Comparison of ENCODE assay signal across 10 cellular contexts in the genomic region with DNA sequence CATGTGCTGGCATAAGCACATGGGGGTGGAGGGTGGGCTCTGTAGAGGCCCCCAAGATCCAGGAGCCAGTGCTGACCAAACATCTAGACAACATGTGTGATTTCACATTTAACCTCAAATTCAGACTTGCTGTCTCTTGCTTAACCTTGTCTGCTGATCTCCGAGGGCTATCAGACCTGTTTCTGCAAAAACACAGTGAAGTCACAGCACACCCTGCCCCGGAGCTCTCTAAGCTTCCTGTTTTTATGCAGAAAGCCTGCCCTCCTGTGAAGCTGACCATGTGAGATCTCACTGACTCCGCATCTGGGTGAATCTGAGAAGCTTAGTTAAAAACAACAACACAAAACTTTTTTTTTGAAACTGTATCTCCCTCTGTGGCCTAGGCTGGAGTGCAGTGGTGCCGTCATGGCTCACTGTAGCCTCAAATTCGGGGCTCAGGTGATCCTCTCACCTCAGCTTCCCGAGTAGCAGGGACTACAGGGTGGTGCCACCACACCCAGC. TPM values are rescaled to one million over a fixed set of nuclear protein-coding genes. Genes with fewer than 3 reads are reported as not detected.
DNase-seq lines count a peak whose midpoint lies in the region; ATAC-seq and TF ChIP-seq lines count a peak whose summit lies in the region.
"Had no signal": no experiment of that assay in that cellular context is flagged by ENCODE, and none has a peak within 500 bp of the region (broad histone marks: within the 10 kb centered on the region; RNA-seq: fewer than 3 reads in every experiment).

No MANE protein-coding gene starts in this region.

- CTCF ChIA-PET in activated CD4-positive, alpha-beta memory T cell treated with anti-CD3 and anti-CD28 coated beads, Interleukin-2, amount 10 ng/mL, durations not matched to agents 7 days and 5 days (lab: Charles Lee), result interaction anchor here (0.6 to 2.2 kb wide), 10 partner anchors 9 to 333 kb away, joined by 3 to 8 read pairs (median 3); a partner anchor contains a TSS

- peak; percentile 83 for DNase-seq in KBM-7
- DNase-seq in activated CD4-positive, alpha-beta memory T cell treated with anti-CD3 and anti-CD28 coated beads, Interleukin-2, amount 10 ng/mL, durations not matched to agents 7 days and 5 days, result peak; percentile 65
- DNase-seq in foreskin fibroblast, result peak; percentile 24 to 56
- DNase-seq in sigmoid colon, result no peak
- DNase-seq in NCI-H2081 treated with DMSO at 0.1 percent for 48 hours (lab: John Stamatoyannopoulos, UW), result no peak
- DNase-seq in COR-L47 (lab: John Stamatoyannopoulos, UW), result no peak

- WGBS in sigmoid colon, 2 donors, result 24 to 44% methylated on average over 6 of the region's 6 CpGs

- no peak overlapping the region for H3K4me3 Mint-ChIP-seq in activated CD4-positive, alpha-beta memory T cell treated with anti-CD3 and anti-CD28 coated beads, Interleukin-2, amount 10 ng/mL, durations not matched to agents 7 days and 5 days

- H3K9me3 Mint-ChIP-seq in activated CD4-positive, alpha-beta memory T cell treated with anti-CD3 and anti-CD28 coated beads, Interleukin-2, amount 10 ng/mL, durations not matched to agents 7 days and 5 days, result no peaks in the 10 kb centered on the region

- no peaks in the 10 kb centered on the region for H3K36me3 ChIP-seq in sigmoid colon

- peaks cover 28% of the 10 kb centered on the region for H3K4me1 Mint-ChIP-seq in activated CD4-positive, alpha-beta memory T cell treated with anti-CD3 and anti-CD28 coated beads, Interleukin-2, amount 10 ng/mL, durations not matched to agents 7 days and 5 days

- no peaks in the 10 kb centered on the region for H3K4me1 ChIP-seq in sigmoid colon

- H3K27ac ChIP-seq in sigmoid colon, result peak overlapping the region; percentile 13 to 48 (median 31)
- H3K27ac ChIP-seq: VCaP had no signal

- no peaks in the 10 kb centered on the region for H3K27me3 ChIP-seq in sigmoid colon

- H3K36me3 Mint-ChIP-seq in activated CD4-positive, alpha-beta memory T cell treated with anti-CD3 and anti-CD28 coated beads, Interleukin-2, amount 10 ng/mL, durations not matched to agents 7 days and 5 days (ENCODE audit: low read depth), result no peaks in the 10 kb centered on the region

- no peaks in the 10 kb centered on the region for H3K27me3 Mint-ChIP-seq in activated CD4-positive, alpha-beta memory T cell treated with anti-CD3 and anti-CD28 coated beads, Interleukin-2, amount 10 ng/mL, durations not matched to agents 7 days and 5 days

- TF ChIP-seq EP300 in sigmoid colon (IDR thresholded peaks at IDR 0.05), result no peak

- ATAC-seq in GM21390 (IDR thresholded peaks at IDR 0.05; ENCODE audit: unreplicated experiment) (no peak), GM18858 (IDR thresholded peaks at IDR 0.05; ENCODE audit: unreplicated experiment) (no peak)

- intact Hi-C loops in sigmoid colon (cut with DNase I), result no loop called here

- H3K4me3 ChIP-seq in foreskin fibroblast (ENCODE audit: low read depth in 1 of 2, low read length in 2 of 2) (no peak overlapping the region), sigmoid colon (no peak overlapping the region)

- TF ChIP-seq POLR2A in sigmoid colon (IDR thresholded peaks at IDR 0.05), result no peak

- H3K9me3 ChIP-seq in sigmoid colon, result no peaks in the 10 kb centered on the region

- in situ Hi-C loops in KBM-7 (cut with MboI; ENCODE audit: low pct_unique_long_range_greater_than_20kb, low sequenced_read_pairs), result no loop called here

- peak overlapping the region; percentile 87 for H3K27ac Mint-ChIP-seq in activated CD4-positive, alpha-beta memory T cell treated with anti-CD3 and anti-CD28 coated beads, Interleukin-2, amount 10 ng/mL, durations not matched to agents 7 days and 5 days

- TF ChIP-seq CTCF in foreskin fibroblast (IDR thresholded peaks at IDR 0.05; ENCODE audit: low read depth, low read length), result no peak
- TF ChIP-seq CTCF in sigmoid colon (IDR thresholded peaks at IDR 0.05), result no peak

- POLR2A ChIA-PET in activated CD4-positive, alpha-beta memory T cell treated with anti-CD3 and anti-CD28 coated beads, Interleukin-2, amount 10 ng/mL, durations not matched to agents 7 days and 5 days (lab: Charles Lee), result interaction anchor here (0.6 to 3.6 kb wide), 11 partner anchors 11 to 290 kb away, joined by 3 to 42 read pairs (median 4); a partner anchor contains a TSS

RNA-seq across cellular contexts. Expression of a gene that starts 6.6 kb away (rescaled TPM):
- total RNA-seq in activated CD4-positive, alpha-beta memory T cell treated with anti-CD3 and anti-CD28 coated beads, Interleukin-2, amount 10 ng/mL, durations not matched to agents 7 days and 5 days, result 10 to 100 TPM; 17.5 to 18.1 TPM
- total RNA-seq in sigmoid colon, result 1 to 10 TPM; 2.1 to 3.9 (median 3.1) TPM
- 10 to 100 TPM in 1 of 3 donors, 1 to 10 TPM in 1, under 1 TPM in 1; 0.69 to 11.9 (median 1.2) TPM for polyA plus RNA-seq in sigmoid colon

RNA-seq across cellular contexts. Expression of a gene that starts 9.9 kb away (rescaled TPM):
- total RNA-seq in activated CD4-positive, alpha-beta memory T cell treated with anti-CD3 and anti-CD28 coated beads, Interleukin-2, amount 10 ng/mL, durations not matched to agents 7 days and 5 days, result not detected
- not detected for total RNA-seq in sigmoid colon
- not detected for polyA plus RNA-seq in sigmoid colon
- total RNA-seq: lower leg skin had no signal

RNA-seq across cellular contexts. Expression of a gene that starts 17.2 kb away (rescaled TPM):
- 10 to 100 TPM; 11.6 to 12.3 TPM for total RNA-seq in activated CD4-positive, alpha-beta memory T cell treated with anti-CD3 and anti-CD28 coated beads, Interleukin-2, amount 10 ng/mL, durations not matched to agents 7 days and 5 days
- total RNA-seq in sigmoid colon, result 1 to 10 TPM; 5.0 to 6.9 (median 5.8) TPM
- 10 to 100 TPM in 1 of 3 donors, 1 to 10 TPM in 2; 3.0 to 12.8 (median 5.1) TPM for polyA plus RNA-seq in sigmoid colon

RNA-seq across cellular contexts. Expression of a gene that starts 17.2 kb away (rescaled TPM):
- total RNA-seq in activated CD4-positive, alpha-beta memory T cell treated with anti-CD3 and anti-CD28 coated beads, Interleukin-2, amount 10 ng/mL, durations not matched to agents 7 days and 5 days, result 10 to 100 TPM; 23.8 to 24.4 TPM
- total RNA-seq in sigmoid colon, result 1 to 10 TPM; 3.6 to 7.3 (median 5.3) TPM
- 10 to 100 TPM in 1 of 3 donors, 1 to 10 TPM in 2; 6.6 to 17.3 (median 7.4) TPM for polyA plus RNA-seq in sigmoid colon

RNA-seq across cellular contexts. Expression of a gene that starts 25.5 kb away (rescaled TPM):
- total RNA-seq in activated CD4-positive, alpha-beta memory T cell treated with anti-CD3 and anti-CD28 coated beads, Interleukin-2, amount 10 ng/mL, durations not matched to agents 7 days and 5 days, result under 1 TPM in 1 of 2 experiments, not detected in 1; 0.20 TPM
- under 1 TPM in 1 of 4 donors, not detected in 3; 0.27 TPM for total RNA-seq in sigmoid colon
- polyA plus RNA-seq in sigmoid colon, result under 1 TPM in 2 of 3 donors, not detected in 1; 0.09 to 0.46 TPM

Comparison
In these comparisons a context has a peak if more than half of its experiments do, and no peak if none do; other contexts are left out.
1. DNase-seq: peak in KBM-7 (single experiment), activated CD4-positive, alpha-beta memory T cell treated with anti-CD3 and anti-CD28 coated beads, Interleukin-2, amount 10 ng/mL, durations not matched to agents 7 days and 5 days (single experiment) and foreskin fibroblast (2 of 2); none in sigmoid colon (single experiment), NCI-H2081 treated with DMSO at 0.1 percent for 48 hours (single experiment) and COR-L47 (single experiment).